In the genomic region with DNA sequence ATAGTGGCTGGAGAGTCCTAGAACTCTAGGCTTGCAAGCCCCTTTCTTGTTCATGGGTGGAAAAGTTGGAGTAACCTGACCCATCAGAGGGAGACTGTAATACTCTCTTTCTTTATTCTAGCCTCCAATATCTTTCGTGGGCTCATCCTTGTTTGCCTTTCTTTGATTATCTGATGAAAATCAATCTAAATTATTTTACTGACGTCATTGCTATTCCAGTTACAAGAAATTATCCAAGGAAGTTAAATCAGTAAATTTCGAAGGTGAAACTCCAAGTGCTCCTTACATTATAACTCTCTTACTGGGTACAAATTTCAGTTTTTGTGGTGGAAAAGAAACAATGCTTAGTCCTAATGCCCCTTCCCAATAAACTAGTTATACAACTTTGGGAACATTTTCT, we compare ENCODE assay signal across 7 cellular contexts.
"Had no signal": no experiment of that assay in that cellular context is flagged by ENCODE, and none has a peak within 500 bp of the region (broad histone marks: within the 10 kb centered on the region; RNA-seq: fewer than 3 reads in every experiment).

No MANE protein-coding gene starts in this region.

- H3K4me3 ChIP-seq: K562 had no signal

- H3K4me2 ChIP-seq: KMS-11 had no signal

- ATAC-seq: K562 had no signal

- FAIRE-seq: HTR-8/SVneo, K562 had no signal

- H3K27ac ChIP-seq: HL-60, KMS-11 had no signal

- H3K9ac ChIP-seq: KMS-11 had no signal

- DNase-seq: IMR-90, KBM-7, KG1 had no signal
